Comparison of ENCODE assay signal across 11 cellular contexts in the genomic region with DNA sequence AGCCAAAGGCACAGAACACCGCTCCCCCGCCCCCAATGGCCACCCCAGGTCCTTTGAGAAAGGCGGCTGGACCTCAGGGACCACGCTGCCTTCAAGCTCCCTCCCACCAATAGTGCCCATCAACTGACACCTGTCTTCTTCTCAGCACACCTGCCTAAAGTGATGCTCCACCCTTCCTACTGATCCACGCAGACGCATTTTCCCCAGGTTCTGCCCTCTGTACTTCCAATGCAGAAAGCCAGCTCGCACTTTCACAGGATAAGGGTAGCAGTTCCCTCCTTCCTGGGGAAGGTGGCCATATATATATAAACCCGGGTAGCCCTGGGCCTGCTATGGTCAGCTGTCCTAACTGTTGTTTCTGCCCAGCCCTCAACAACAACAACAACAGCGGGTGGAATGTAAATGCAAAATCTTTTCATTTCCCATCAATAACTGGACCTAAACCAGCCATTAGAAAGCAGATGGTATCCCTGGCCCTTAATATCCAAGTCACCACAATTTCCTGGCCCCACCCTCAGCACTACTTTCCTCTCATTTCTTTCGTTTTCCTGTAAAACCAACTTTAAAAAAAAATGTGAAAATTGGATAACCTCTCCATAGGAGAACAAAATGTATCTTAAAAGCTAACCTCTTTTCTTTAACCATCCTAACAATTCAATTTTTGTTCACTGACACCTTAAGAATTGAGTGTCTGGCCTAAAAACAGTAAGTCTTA. TPM values are rescaled to one million over a fixed set of nuclear protein-coding genes. Genes with fewer than 3 reads are reported as not detected.
DNase-seq lines count a peak whose midpoint lies in the region; ATAC-seq and TF ChIP-seq lines count a peak whose summit lies in the region.
"Had no signal": no experiment of that assay in that cellular context is flagged by ENCODE, and none has a peak within 500 bp of the region (broad histone marks: within the 10 kb centered on the region; RNA-seq: fewer than 3 reads in every experiment).

No MANE protein-coding gene starts in this region.

- H3K4me3 Mint-ChIP-seq in activated CD4-positive, alpha-beta T cell treated with anti-CD3 and anti-CD28 coated beads, Interleukin-2, amount 10 ng/mL, durations not matched to agents 24 days and 14 days: peak overlapping the region; percentile 51

- no peaks in the 10 kb centered on the region; the same call in 1 of the 2 replicates for H3K36me3 ChIP-seq in WERI-Rb-1
- H3K36me3 ChIP-seq in hepatocyte (replicated peaks; ENCODE audit: insufficient read depth, low read depth): no peaks in the 10 kb centered on the region
- H3K36me3 ChIP-seq in stomach smooth muscle (ENCODE audit: control insufficient read depth in 2 of 2, insufficient read depth in 2 of 2, low read length in 2 of 2): no peaks in the 10 kb centered on the region
- H3K36me3 ChIP-seq: heart right ventricle, right atrium auricular region had no signal

- H3K27ac Mint-ChIP-seq in activated CD4-positive, alpha-beta T cell treated with anti-CD3 and anti-CD28 coated beads, Interleukin-2, amount 10 ng/mL, durations not matched to agents 24 days and 14 days: no peak overlapping the region

- H3K9me3 ChIP-seq in WERI-Rb-1 (ENCODE audit: severe bottlenecking) (no peaks in the 10 kb centered on the region), hepatocyte (ENCODE audit: low read depth) (no peaks in the 10 kb centered on the region), stomach smooth muscle (ENCODE audit: control insufficient read depth in 2 of 2, low read length in 2 of 2) (no peaks in the 10 kb centered on the region)
- H3K9me3 ChIP-seq: heart right ventricle, right atrium auricular region had no signal

- peak overlapping the region; percentile 24 to 42 for H3K9ac ChIP-seq in stomach smooth muscle (ENCODE audit: low read length in 2 of 2)

- H2AFZ ChIP-seq in hepatocyte: no peak overlapping the region

- no peaks in the 10 kb centered on the region for H3K9me2 ChIP-seq in hepatocyte (replicated peaks; ENCODE audit: insufficient read depth)

- intact Hi-C loops in activated CD4-positive, alpha-beta T cell treated with anti-CD3 and anti-CD28 coated beads, Interleukin-2, amount 10 ng/mL, durations not matched to agents 24 days and 14 days (cut with micrococcal nuclease): loop anchor here (5.0 kb wide), 1 partner anchor 155 kb away; a partner anchor contains a TSS
- intact Hi-C loops in left cardiac atrium (cut with DNase I): no loop called here

- peaks cover 2% of the 10 kb centered on the region for H3K36me3 Mint-ChIP-seq in activated CD4-positive, alpha-beta T cell treated with anti-CD3 and anti-CD28 coated beads, Interleukin-2, amount 10 ng/mL, durations not matched to agents 24 days and 14 days (ENCODE audit: low read depth)

- TF ChIP-seq CTCF in WERI-Rb-1 (IDR thresholded peaks at IDR 0.05; ENCODE audit: low read depth, low read length) (no peak), hepatocyte (IDR thresholded peaks at IDR 0.05; ENCODE audit: poor library complexity) (no peak)

- no peak for DNase-seq in activated CD4-positive, alpha-beta T cell treated with anti-CD3 and anti-CD28 coated beads, Interleukin-2, amount 10 ng/mL, durations not matched to agents 24 days and 14 days
- DNase-seq in activated CD4-positive, alpha-beta T cell treated with anti-CD3 and anti-CD28 coated beads, Interleukin-2, amount 50 U/mL, for 1 hour: no peak
- DNase-seq in WERI-Rb-1 (no peak), hepatocyte (ENCODE audit: low spot score) (no peak), left cardiac atrium (no peak)
- DNase-seq: heart right ventricle; stimulated activated naive CD4-positive, alpha-beta T cell treated with Interleukin-2 at 50 U/mL for 16 hours had no signal

- H3K9me3 Mint-ChIP-seq in activated CD4-positive, alpha-beta T cell treated with anti-CD3 and anti-CD28 coated beads, Interleukin-2, amount 10 ng/mL, durations not matched to agents 24 days and 14 days: no peaks in the 10 kb centered on the region

- peak overlapping the region; percentile 72 for H3K4me2 ChIP-seq in hepatocyte

- H3K4me3 ChIP-seq in WERI-Rb-1 (ENCODE audit: low read depth, low read length) (peak overlapping the region; percentile 92; the same call in 1 of the 2 replicates), hepatocyte (peak overlapping the region; percentile 94), stomach smooth muscle (ENCODE audit: low read length in 2 of 2) (peak overlapping the region in 1 of 2 donors; percentile 40)

- no peak overlapping the region for H3K27ac ChIP-seq in WERI-Rb-1
- H3K27ac ChIP-seq in hepatocyte: peak overlapping the region; percentile 22
- H3K27ac ChIP-seq in stomach smooth muscle (ENCODE audit: low read length): no peak overlapping the region
- H3K27ac ChIP-seq: heart right ventricle, right atrium auricular region had no signal

- peaks cover 5% of the 10 kb centered on the region for H3K4me1 Mint-ChIP-seq in activated CD4-positive, alpha-beta T cell treated with anti-CD3 and anti-CD28 coated beads, Interleukin-2, amount 10 ng/mL, durations not matched to agents 24 days and 14 days

- ATAC-seq in GM18873 (IDR thresholded peaks at IDR 0.05; ENCODE audit: low FRiP score, unreplicated experiment) (no peak), HG03354 (IDR thresholded peaks at IDR 0.05; ENCODE audit: poor library complexity, severe bottlenecking, unreplicated experiment) (no peak), left cardiac atrium (no peak)
- ATAC-seq: heart right ventricle had no signal

- H3K79me2 ChIP-seq in hepatocyte: peaks cover 52% of the 10 kb centered on the region

- H4K20me1 ChIP-seq in hepatocyte (ENCODE audit: insufficient read depth, poor library complexity, severe bottlenecking): no peaks in the 10 kb centered on the region

- peaks cover 50% of the 10 kb centered on the region for H3K27me3 Mint-ChIP-seq in activated CD4-positive, alpha-beta T cell treated with anti-CD3 and anti-CD28 coated beads, Interleukin-2, amount 10 ng/mL, durations not matched to agents 24 days and 14 days

- WGBS in hepatocyte (ENCODE audit: low lambda C conversion rate, missing lambda C conversion rate): 70% methylated on average over 10 of the region's 10 CpGs

- no peaks in the 10 kb centered on the region for H3K27me3 ChIP-seq in WERI-Rb-1 (ENCODE audit: insufficient read depth, low read depth, severe bottlenecking)
- H3K27me3 ChIP-seq in hepatocyte: no peaks in the 10 kb centered on the region
- no peaks in the 10 kb centered on the region for H3K27me3 ChIP-seq in stomach smooth muscle (ENCODE audit: control insufficient read depth in 1 of 2, insufficient read depth in 2 of 2, low read length in 2 of 2)
- H3K27me3 ChIP-seq: right atrium auricular region had no signal

- H3K4me1 ChIP-seq in hepatocyte (ENCODE audit: insufficient read depth) (peaks cover 20% of the 10 kb centered on the region), stomach smooth muscle (ENCODE audit: control insufficient read depth, insufficient read depth, low read length) (peaks cover 11% of the 10 kb centered on the region)

RNA-seq across cellular contexts. Expression of a gene that starts 1.7 kb away (rescaled TPM):
- total RNA-seq in activated CD4-positive, alpha-beta T cell treated with anti-CD3 and anti-CD28 coated beads, Interleukin-2, amount 10 ng/mL, durations not matched to agents 24 days and 14 days: 5.5 and 6.6 TPM in 2 replicates
- total RNA-seq in hepatocyte (140 and 152 TPM in 2 replicates), left cardiac atrium (10 to 100 TPM in 1 of 2 donors, 1 to 10 TPM in 1; 7.5 to 10.5 TPM)
- polyA plus RNA-seq in hepatocyte: 152 and 164 TPM in 2 replicates

Comparison
In these comparisons a context has a peak if more than half of its experiments do, and no peak if none do; other contexts are left out.
1. RNA of a gene that starts 1.7 kb away (total RNA-seq): 140 to 152 TPM in hepatocyte; 7.5 to 10.5 TPM in left cardiac atrium and 5.5 to 6.6 TPM in activated CD4-positive, alpha-beta T cell treated with anti-CD3 and anti-CD28 coated beads, Interleukin-2, amount 10 ng/mL, durations not matched to agents 24 days and 14 days; every median in the first group is over 10 times any median in the second.